In genomic region chr4:158067646-158068045, GRCh38 we compare ENCODE assay signal across 21 cellular contexts.
"Had no signal": no experiment of that assay in that cellular context is flagged by ENCODE, and none has a peak within 500 bp of the region (broad histone marks: within the 10 kb centered on the region; RNA-seq: fewer than 3 reads in every experiment).

No MANE protein-coding gene starts in this region.

- H3K4me3 ChIP-seq: body of pancreas, coronary artery, psoas muscle, smooth muscle cell, stomach, testis had no signal

- FAIRE-seq: endometrium had no signal

- DNase-seq: activated CD4-positive, CD25-positive, alpha-beta regulatory T cell treated with anti-CD3 and anti-CD28 coated beads, Interleukin-2, amount 50 U/mL, for 72 hours; activated gamma-delta T cell; activated T-cell treated with anti-CD3 and anti-CD28 coated beads, Interleukin-2, amount 50 U/mL, for 72 hours; amniotic stem cell; body of pancreas; erythroblast; immature natural killer cell; left ventricle myocardium superior; naive B cell; psoas muscle; right cardiac atrium; stimulated activated CD4-positive, alpha-beta T cell treated with anti-CD3 and anti-CD28 coated beads, Interleukin-4, amount 100 ng/mL, for 24 hours; stomach; T-helper 2 cell; testis had no signal

- H3K36me3 ChIP-seq: stomach had no signal

- H3K27ac ChIP-seq: body of pancreas, coronary artery, psoas muscle, stomach, testis, VCaP had no signal

- H3K9me3 ChIP-seq: body of pancreas, psoas muscle, stomach, testis had no signal

- H3K27me3 ChIP-seq: body of pancreas, stomach, testis had no signal

- ATAC-seq: activated naive CD4-positive, alpha-beta T cell treated with anti-CD3 and anti-CD28 coated beads, Interleukin-2, amount 50 U/mL, for 72 hours; activated T-cell treated with anti-CD3 and anti-CD28 coated beads, Interleukin-2, amount 50 U/mL, for 72 hours; body of pancreas; left ventricle myocardium superior; psoas muscle; right cardiac atrium; stimulated activated effector memory CD8-positive, alpha-beta T cell treated with anti-CD3 and anti-CD28 coated beads, Interleukin-12 subunit alpha, Interleukin-12 subunit beta, amount 100 ng/mL, for 72 hours had no signal

- H3K4me1 ChIP-seq: body of pancreas, psoas muscle had no signal
